ENCODE assay signal across 34 cellular contexts in the genomic region with DNA sequence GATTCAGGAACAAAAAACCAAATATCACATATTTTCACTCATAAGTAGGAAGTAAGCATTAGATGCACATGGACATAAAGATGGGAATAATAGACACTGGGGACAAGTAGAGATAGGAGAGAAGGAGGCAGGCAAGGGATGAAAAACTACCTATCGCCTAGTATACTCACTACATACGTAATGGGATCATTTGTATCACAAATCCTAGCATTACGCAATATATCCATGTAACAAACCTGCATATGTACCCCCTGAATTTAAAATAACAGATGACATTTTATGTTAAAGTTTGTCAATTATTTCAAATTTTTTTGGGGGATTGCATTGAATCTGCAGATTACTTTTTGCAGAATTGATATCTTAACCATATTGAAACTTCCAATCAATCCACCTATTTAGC.
"Had no signal": no experiment of that assay in that cellular context is flagged by ENCODE, and none has a peak within 500 bp of the region (broad histone marks: within the 10 kb centered on the region; RNA-seq: fewer than 3 reads in every experiment).

No MANE protein-coding gene starts in this region.

- ATAC-seq: activated naive CD4-positive, alpha-beta T cell treated with anti-CD3 and anti-CD28 coated beads, Interleukin-2, amount 50 U/mL, for 72 hours; activated naive CD8-positive, alpha-beta T cell treated with anti-CD3 and anti-CD28 coated beads, Interleukin-2, amount 50 U/mL, for 24 hours; activated T-cell treated with anti-CD3 and anti-CD28 coated beads, Interleukin-2, amount 50 U/mL, for 4 hours; activated T-cell treated with anti-CD3 and anti-CD28 coated beads, Interleukin-2, amount 50 U/mL, for 72 hours; activated T-helper 17 cell treated with anti-CD3 and anti-CD28 coated beads, Interleukin-2, amount 50 U/mL, for 72 hours; body of pancreas had no signal

- H3K9me3 ChIP-seq: adrenal gland, ascending aorta, body of pancreas, breast epithelium had no signal

- H3K4me3 ChIP-seq: adrenal gland, ascending aorta, body of pancreas, breast epithelium, cardiac muscle cell had no signal

- FAIRE-seq: astrocyte, bronchial epithelial cell had no signal

- H3K27me3 ChIP-seq: adrenal gland, ascending aorta, body of pancreas, brain microvascular endothelial cell, breast epithelium, cardiac muscle cell had no signal

- H3K4me1 ChIP-seq: adrenal gland, ascending aorta, body of pancreas, breast epithelium had no signal

- H3K27ac ChIP-seq: adrenal gland, ascending aorta, body of pancreas, brain microvascular endothelial cell, breast epithelium, cardiac muscle cell had no signal

- DNase-seq: activated effector memory CD4-positive, alpha-beta T cell treated with anti-CD3 and anti-CD28 coated beads, Interleukin-2, amount 50 U/mL, for 16 hours; activated effector memory CD4-positive, alpha-beta T cell treated with Interleukin-2 at 50 U/mL for 16 hours; activated gamma-delta T cell; activated gamma-delta T cell treated with Interleukin-2 at 50 U/mL for 16 hours; activated naive CD4-positive, alpha-beta T cell; activated naive CD4-positive, alpha-beta T cell treated with anti-CD3 and anti-CD28 coated beads for 36 hours; activated naive CD4-positive, alpha-beta T cell treated with anti-CD3 and anti-CD28 coated beads, Interleukin-2, amount 10 ng/mL, durations not matched to agents 7 days and 5 days; activated naive CD4-positive, alpha-beta T cell treated with anti-CD3 and anti-CD28 coated beads, Interleukin-2, amount 50 U/mL, for 16 hours; activated naive CD4-positive, alpha-beta T cell treated with Interleukin-2 at 50 U/mL for 16 hours; activated naive CD8-positive, alpha-beta T cell treated with anti-CD3 and anti-CD28 coated beads for 36 hours; activated naive CD8-positive, alpha-beta T cell treated with anti-CD3 and anti-CD28 coated beads, Interleukin-2, amount 10 ng/mL, durations not matched to agents 7 days and 5 days; activated naive CD8-positive, alpha-beta T cell treated with anti-CD3 and anti-CD28 coated beads, Interleukin-2, amount 50 U/mL, for 24 hours; activated T-cell treated with anti-CD3 and anti-CD28 coated beads, Interleukin-2, amount 50 U/mL, for 1 hour; activated T-cell treated with anti-CD3 and anti-CD28 coated beads, Interleukin-2, amount 50 U/mL, for 24 hours; activated T-cell treated with anti-CD3 and anti-CD28 coated beads, Interleukin-2, amount 50 U/mL, for 4 hours; activated T-cell treated with anti-CD3 and anti-CD28 coated beads, Interleukin-2, amount 50 U/mL, for 48 hours; activated T-cell treated with anti-CD3 and anti-CD28 coated beads, Interleukin-2, amount 50 U/mL, for 72 hours; adrenal gland; amniotic stem cell; amygdala; anterior cingulate cortex; aorta; body of pancreas; brain microvascular endothelial cell; caudate nucleus; central memory CD4-positive, alpha-beta T cell; cerebellar nuclear complex had no signal

- H3K36me3 ChIP-seq: adrenal gland, ascending aorta, brain microvascular endothelial cell, breast epithelium, cardiac muscle cell had no signal
